Comparison of ENCODE assay signal across 8 cellular contexts in genomic region chr9:79583957-79584654, GRCh38. TPM values are rescaled to one million over a fixed set of nuclear protein-coding genes. Genes with fewer than 3 reads are reported as not detected.
DNase-seq lines count a peak whose midpoint lies in the region; ATAC-seq lines count a peak whose summit lies in the region.

No MANE protein-coding gene starts in this region.

- peaks cover 12% of the 10 kb centered on the region for H3K4me1 ChIP-seq in mesendoderm (ENCODE audit: control insufficient read depth, low read depth, low read length)
- peaks cover 16% of the 10 kb centered on the region for H3K4me1 ChIP-seq in GM23248 (ENCODE audit: insufficient read depth)

- no peak overlapping the region for H3K9ac ChIP-seq in mesendoderm (ENCODE audit: low read length)
- no peak overlapping the region for H3K9ac ChIP-seq in GM23248

- H2AK5ac ChIP-seq in mesendoderm (ENCODE audit: low read length) = no peak overlapping the region

- H2BK120ac ChIP-seq in mesendoderm (ENCODE audit: low read depth, low read length) = no peak overlapping the region

- H2BK5ac ChIP-seq in mesendoderm (ENCODE audit: low read length) = no peak overlapping the region

- DNase-seq in activated CD8-positive, alpha-beta memory T cell treated with anti-CD3 and anti-CD28 coated beads, Interleukin-2, amount 50 U/mL, for 24 hours (ENCODE audit: extremely low read depth) = peak; percentile 7
- DNase-seq in mesendoderm = peak; percentile 91
- DNase-seq in GM23248 = no peak
- no peak for DNase-seq in putamen (ENCODE audit: low spot score)
- no peak for DNase-seq in NCI-H1930 (lab: John Stamatoyannopoulos, UW)

- H3K4ac ChIP-seq in mesendoderm (ENCODE audit: low read depth, low read length) = no peak overlapping the region

- ATAC-seq in GM18873 (IDR thresholded peaks at IDR 0.05; ENCODE audit: low FRiP score, unreplicated experiment) (peak; percentile 85), HG03342 (IDR thresholded peaks at IDR 0.05; ENCODE audit: unreplicated experiment) (peak; percentile 48), GM19455 (IDR thresholded peaks at IDR 0.05; ENCODE audit: unreplicated experiment) (no peak)

- no peak overlapping the region for H3K18ac ChIP-seq in mesendoderm (ENCODE audit: low read length)

- H4K8ac ChIP-seq in mesendoderm (ENCODE audit: low read depth, low read length) = no peak overlapping the region

- no peaks in the 10 kb centered on the region for H4K20me1 ChIP-seq in GM23248 (ENCODE audit: insufficient read depth)

- H3K27me3 ChIP-seq in mesendoderm (ENCODE audit: insufficient read depth, low read length, poor library complexity) = no peaks in the 10 kb centered on the region
- H3K27me3 ChIP-seq in GM23248 (replicated peaks; ENCODE audit: insufficient read depth) = no peaks in the 10 kb centered on the region

- H3K27ac ChIP-seq in mesendoderm (ENCODE audit: low read depth, low read length) (no peak overlapping the region), GM23248 (no peak overlapping the region)

- H3K56ac ChIP-seq in mesendoderm (ENCODE audit: low read length) = no peak overlapping the region

- H3K23ac ChIP-seq in mesendoderm (ENCODE audit: low read length) = no peak overlapping the region

- no peaks in the 10 kb centered on the region for H3K9me2 ChIP-seq in GM23248 (ENCODE audit: insufficient read depth)

- H3K79me2 ChIP-seq in mesendoderm (ENCODE audit: control insufficient read depth, insufficient read depth, low read length) (peaks cover 17% of the 10 kb centered on the region), GM23248 (ENCODE audit: insufficient read depth) (peaks cover 92% of the 10 kb centered on the region)

- H3K36me3 ChIP-seq in mesendoderm (ENCODE audit: control insufficient read depth, insufficient read depth, low read length) (no peaks in the 10 kb centered on the region), GM23248 (ENCODE audit: low read depth) (peaks cover 8% of the 10 kb centered on the region; the same call in 1 of the 2 replicates)

- H3K9me3 ChIP-seq in GM23248 (ENCODE audit: low read depth) = no peaks in the 10 kb centered on the region

- H4K5ac ChIP-seq in mesendoderm (ENCODE audit: low read length) = no peak overlapping the region

- H3K4me3 ChIP-seq in mesendoderm (ENCODE audit: low read length) (no peak overlapping the region), GM23248 (no peak overlapping the region)

- WGBS in mesendoderm (ENCODE audit: extremely low coverage, insufficient coverage, low lambda C conversion rate) = no CpG with 5 or more reads among the region's 10 CpGs
- WGBS in GM23248 (ENCODE audit: low coverage in 1 of 2, low lambda C conversion rate in 2 of 2, missing lambda C conversion rate in 2 of 2), 2 experiments = 91 to 95% methylated on average over 10 of the region's 10 CpGs

- in situ Hi-C loops in GM23248 (cut with MboI) = no loop called here

- no peak overlapping the region for H2AFZ ChIP-seq in GM23248

- H3K4me2 ChIP-seq in mesendoderm (ENCODE audit: low read length) = no peak overlapping the region
- no peak overlapping the region for H3K4me2 ChIP-seq in GM23248 (ENCODE audit: unreplicated experiment)

- H3K79me1 ChIP-seq in mesendoderm (ENCODE audit: low read length) = peaks cover 15% of the 10 kb centered on the region

- H2BK15ac ChIP-seq in mesendoderm (replicated peaks; ENCODE audit: low read depth) = no peak overlapping the region

- H3F3A ChIP-seq in GM23248 (ENCODE audit: insufficient read depth) = peaks cover 28% of the 10 kb centered on the region

RNA-seq across cellular contexts. Expression of gene TLE4, which starts 12.3 kb away (rescaled TPM):
- polyA plus RNA-seq in mesendoderm (2013, experiment 1 of 2) = 30.5 TPM
- polyA plus RNA-seq in mesendoderm (2013, experiment 2 of 2) = 31.6 TPM
- 23.3 and 37.8 TPM in 2 replicates for total RNA-seq in GM23248 (2014; rRNA removed; shearing (Covaris generic))
- 25.2 and 29.5 TPM in 2 replicates for polyA plus RNA-seq in GM23248 (2016; fragmentation: Nextera tagmentation; extraction: Ambion mirVana)

Comparison
In these comparisons a context has a peak if more than half of its experiments do, and no peak if none do; other contexts are left out.
1. DNase-seq: peak in activated CD8-positive, alpha-beta memory T cell treated with anti-CD3 and anti-CD28 coated beads, Interleukin-2, amount 50 U/mL, for 24 hours (single experiment) and mesendoderm (single experiment); none in GM23248 (single experiment), putamen (single experiment) and NCI-H1930 (0 of 2).